9 cellular contexts compared by ENCODE assay signal in genomic region chr5:55187370-55187769, GRCh38. TPM values are rescaled to one million over a fixed set of nuclear protein-coding genes. Genes with fewer than 3 reads are reported as not detected.
DNase-seq lines count a peak whose midpoint lies in the region; ATAC-seq, FAIRE-seq and TF ChIP-seq lines count a peak whose summit lies in the region.
"Had no signal": no experiment of that assay in that cellular context is flagged by ENCODE, and none has a peak within 500 bp of the region (broad histone marks: within the 10 kb centered on the region; RNA-seq: fewer than 3 reads in every experiment).

No MANE protein-coding gene starts in this region.

- no peak overlapping the region for H2BK12ac ChIP-seq in mesenchymal stem cell (ENCODE audit: low read length in 2 of 2)

- no peak overlapping the region for H3K18ac ChIP-seq in mesenchymal stem cell (ENCODE audit: low read depth in 1 of 2, low read length in 2 of 2)

- no peaks in the 10 kb centered on the region for H3K4me1 ChIP-seq in mesenchymal stem cell (ENCODE audit: control insufficient read depth, insufficient read depth, low read depth, low read length)

- WGBS in mesenchymal stem cell: 56% methylated on average over 2 of the region's 4 CpGs

- H4K91ac ChIP-seq in mesenchymal stem cell (ENCODE audit: low read length): no peak overlapping the region

- no peak overlapping the region for H3K9ac ChIP-seq in mesenchymal stem cell (ENCODE audit: low read length)

- H2BK15ac ChIP-seq in mesenchymal stem cell (ENCODE audit: low read depth, poor library complexity, severe bottlenecking): no peak overlapping the region

- no peak overlapping the region for H3K4me3 ChIP-seq in mesenchymal stem cell (ENCODE audit: insufficient read depth in 1 of 2, low read depth in 1 of 2, low read length in 2 of 2)

- ATAC-seq in GM21619 (IDR thresholded peaks at IDR 0.05; ENCODE audit: unreplicated experiment): no peak
- ATAC-seq in omental fat pad (ENCODE audit: low FRiP score): no peak
- no peak for ATAC-seq in GM21717 (IDR thresholded peaks at IDR 0.05; ENCODE audit: unreplicated experiment)

- H3K23ac ChIP-seq in mesenchymal stem cell (ENCODE audit: low read length in 2 of 2): no peak overlapping the region

- no peak overlapping the region for H2AK5ac ChIP-seq in mesenchymal stem cell (ENCODE audit: low read length, severe bottlenecking)

- no peak overlapping the region for H2BK120ac ChIP-seq in mesenchymal stem cell (ENCODE audit: low read depth, low read length)

- no peak overlapping the region for H3K4me2 ChIP-seq in mesenchymal stem cell (ENCODE audit: low read length, poor library complexity, severe bottlenecking)

- H3K27me3 ChIP-seq in mesenchymal stem cell (ENCODE audit: control insufficient read depth in 1 of 2, insufficient read depth in 1 of 2, low read length in 2 of 2): peaks cover 31 to 47% of the 10 kb centered on the region in 2 experiments

- H4K8ac ChIP-seq in mesenchymal stem cell (ENCODE audit: low read length): no peak overlapping the region

- H3K27ac ChIP-seq in VCaP (no peak overlapping the region), mesenchymal stem cell (ENCODE audit: low read length, poor library complexity, severe bottlenecking) (no peak overlapping the region)

- H3K4ac ChIP-seq in mesenchymal stem cell (ENCODE audit: low read depth in 1 of 2, low read length in 2 of 2): no peak overlapping the region

- H3K14ac ChIP-seq in mesenchymal stem cell (ENCODE audit: low read length in 2 of 2): no peak overlapping the region

- no peak overlapping the region for H2AFZ ChIP-seq in mesenchymal stem cell (ENCODE audit: low read depth, low read length)

- H3K9me3 ChIP-seq in mesenchymal stem cell (ENCODE audit: control insufficient read depth, low read length): no peaks in the 10 kb centered on the region

- peak; percentile 1 to 69 (median 40) for DNase-seq in NCI-H1417 (lab: John Stamatoyannopoulos, UW)
- peak; percentile 11 for DNase-seq in mesenchymal stem cell
- no peak for DNase-seq in omental fat pad (ENCODE audit: low spot score)
- DNase-seq in SKM-1 (lab: John Stamatoyannopoulos, UW; ENCODE audit: unreplicated experiment): no peak
- DNase-seq: NCI-H187 treated with DMSO at 0.1 percent for 48 hours had no signal

- TF ChIP-seq CTCF in VCaP (conservative IDR thresholded peaks at IDR 0.05): peak; percentile 74
- TF ChIP-seq CTCF in omental fat pad (IDR thresholded peaks at IDR 0.05): no peak

- H2BK5ac ChIP-seq in mesenchymal stem cell (ENCODE audit: low read depth, low read length, poor library complexity, severe bottlenecking): no peak overlapping the region

- FAIRE-seq in G401.6 (lab: Jason Lieb, UNC): peak; percentile 77

- H3K79me1 ChIP-seq in mesenchymal stem cell (replicated peaks; ENCODE audit: low read length, poor library complexity, severe bottlenecking): no peaks in the 10 kb centered on the region

- no peaks in the 10 kb centered on the region for H3K36me3 ChIP-seq in mesenchymal stem cell (ENCODE audit: control insufficient read depth in 1 of 2, insufficient read depth in 2 of 2, low read depth in 1 of 2, low read length in 2 of 2)

RNA-seq across cellular contexts. Expression of gene CDC20B, which starts 14.4 kb away (rescaled TPM):
- 0.01 TPM for polyA plus RNA-seq in mesenchymal stem cell (2013, experiment 1 of 2)
- polyA plus RNA-seq in mesenchymal stem cell (2013, experiment 2 of 2): not detected
- not detected for total RNA-seq in omental fat pad

RNA-seq across cellular contexts. Expression of gene GPX8, which starts 27.4 kb away (rescaled TPM):
- 206 TPM for polyA plus RNA-seq in mesenchymal stem cell (2013, experiment 1 of 2)
- polyA plus RNA-seq in mesenchymal stem cell (2013, experiment 2 of 2): 217 TPM
- total RNA-seq in omental fat pad: 10 to 100 TPM in 3 of 4 donors, 1 to 10 TPM in 1; 9.5 to 30.9 (median 17.7) TPM

RNA-seq across cellular contexts. Expression of gene MCIDAS, which starts 39.7 kb away (rescaled TPM):
- polyA plus RNA-seq in mesenchymal stem cell (2013, experiment 1 of 2): not detected
- not detected for polyA plus RNA-seq in mesenchymal stem cell (2013, experiment 2 of 2)
- total RNA-seq in omental fat pad: not detected

RNA-seq across cellular contexts. Expression of gene CCNO, which starts 46.0 kb away (rescaled TPM):
- polyA plus RNA-seq in mesenchymal stem cell (2013, experiment 1 of 2): 0.04 TPM
- polyA plus RNA-seq in mesenchymal stem cell (2013, experiment 2 of 2): 0.08 TPM
- total RNA-seq in omental fat pad: not detected

Comparison
In these comparisons a context has a peak if more than half of its experiments do, and no peak if none do; other contexts are left out.
1. DNase-seq: peak in NCI-H1417 (3 of 3) and mesenchymal stem cell (single experiment); none in omental fat pad (single experiment) and SKM-1 (single experiment).